ENCODE assay signal across 8 cellular contexts in the genomic region with DNA sequence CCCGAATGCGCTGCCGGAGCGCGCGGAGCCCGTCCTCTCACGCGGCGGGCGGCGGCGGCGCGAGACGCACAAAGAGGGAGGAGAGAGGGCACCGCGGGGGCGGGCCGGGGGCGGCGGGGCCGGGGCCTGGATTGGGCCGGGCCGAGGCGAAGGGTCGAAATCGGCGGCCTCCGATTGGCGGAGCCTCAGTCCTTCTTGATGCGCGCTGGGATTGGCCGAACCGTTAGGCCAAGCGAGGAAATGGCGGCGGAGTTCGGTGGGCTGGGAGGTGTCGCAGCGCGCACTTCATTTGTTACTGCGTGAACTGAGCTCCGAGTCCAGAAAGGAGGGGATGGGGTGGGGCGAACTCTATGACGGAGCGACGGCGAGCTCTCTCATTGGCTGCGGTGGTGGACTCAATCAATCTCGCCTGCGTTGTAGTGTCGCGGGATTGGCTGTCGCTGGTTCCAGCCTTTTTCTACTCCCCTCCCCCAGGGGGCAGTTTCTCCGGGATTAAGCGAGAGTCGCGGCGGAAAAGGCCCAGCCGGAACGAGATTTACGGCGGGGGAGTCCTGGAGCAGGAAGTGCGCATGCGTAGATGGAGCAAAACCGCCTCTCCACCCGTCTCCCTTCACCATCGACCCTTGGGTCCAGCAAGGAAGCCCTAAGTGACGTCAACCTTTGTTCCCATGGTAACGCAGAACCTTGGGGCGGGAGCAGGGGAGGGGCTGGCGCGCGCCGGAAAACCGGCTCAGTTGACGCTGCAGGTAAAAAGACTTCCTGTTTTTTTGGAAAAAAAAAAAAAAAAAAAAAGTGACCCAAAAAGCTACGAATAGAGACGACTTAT. TPM values are rescaled to one million over a fixed set of nuclear protein-coding genes. Genes with fewer than 3 reads are reported as not detected.
DNase-seq lines count a peak whose midpoint lies in the region; ATAC-seq and TF ChIP-seq lines count a peak whose summit lies in the region.

A gene with protein sequence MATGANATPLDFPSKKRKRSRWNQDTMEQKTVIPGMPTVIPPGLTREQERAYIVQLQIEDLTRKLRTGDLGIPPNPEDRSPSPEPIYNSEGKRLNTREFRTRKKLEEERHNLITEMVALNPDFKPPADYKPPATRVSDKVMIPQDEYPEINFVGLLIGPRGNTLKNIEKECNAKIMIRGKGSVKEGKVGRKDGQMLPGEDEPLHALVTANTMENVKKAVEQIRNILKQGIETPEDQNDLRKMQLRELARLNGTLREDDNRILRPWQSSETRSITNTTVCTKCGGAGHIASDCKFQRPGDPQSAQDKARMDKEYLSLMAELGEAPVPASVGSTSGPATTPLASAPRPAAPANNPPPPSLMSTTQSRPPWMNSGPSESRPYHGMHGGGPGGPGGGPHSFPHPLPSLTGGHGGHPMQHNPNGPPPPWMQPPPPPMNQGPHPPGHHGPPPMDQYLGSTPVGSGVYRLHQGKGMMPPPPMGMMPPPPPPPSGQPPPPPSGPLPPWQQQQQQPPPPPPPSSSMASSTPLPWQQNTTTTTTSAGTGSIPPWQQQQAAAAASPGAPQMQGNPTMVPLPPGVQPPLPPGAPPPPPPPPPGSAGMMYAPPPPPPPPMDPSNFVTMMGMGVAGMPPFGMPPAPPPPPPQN (minus strand): TSS at position 70 of the 826 bp plus-strand sequence. CDS start 150 bp downstream, outside the sequence.

- intact Hi-C loops in dorsolateral prefrontal cortex (cut with DNase I), result loop anchor here in 1 of 2 donors (2.0 kb wide), 1 partner anchor 24 kb away; a partner anchor contains a TSS

- no peaks in the 10 kb centered on the region for H3K9me3 ChIP-seq in liver (ENCODE audit: control insufficient read depth in 4 of 4, low read length in 3 of 4)

- H3K4me3 ChIP-seq in dorsolateral prefrontal cortex (peak within 1 kb of the TSS; percentile 70 to 99 (median 91)), liver (ENCODE audit: low read depth in 1 of 3, low read length in 3 of 3) (peak within 1 kb of the TSS; percentile 84 to 100 (median 93))

- WGBS in liver, result under 1% methylated on average over 80 of the region's 80 CpGs

- H3K4me1 ChIP-seq in liver (ENCODE audit: control insufficient read depth in 4 of 4, insufficient read depth in 4 of 4, low read length in 3 of 4), result peaks cover 0 to 25% (median 20%) of the 10 kb centered on the region in 4 donors

- TF ChIP-seq CTCF in dorsolateral prefrontal cortex (IDR thresholded peaks at IDR 0.05 in 54 of 56, conservative IDR thresholded peaks at IDR 0.05 in 2 of 56; ENCODE audit: low read depth in 1 of 56, partially characterized antibody in 56 of 56), result peak in 52 of 56 donors; percentile 11 to 70 (median 46)
- no peak for TF ChIP-seq CTCF in liver (IDR thresholded peaks at IDR 0.05; ENCODE audit: low read depth, low read length, missing input control)

- TF ChIP-seq RAD21 in liver (IDR thresholded peaks at IDR 0.05), result no peak

- H3K9ac ChIP-seq in liver (ENCODE audit: low read depth in 1 of 2, low read length in 2 of 2), result peak within 1 kb of the TSS; percentile 78

- peak within 1 kb of the TSS; percentile 82 to 100 (median 98) for H3K27ac ChIP-seq in dorsolateral prefrontal cortex
- H3K27ac ChIP-seq in liver (ENCODE audit: low read depth in 1 of 2, low read length in 2 of 2), result peak within 1 kb of the TSS; percentile 97 to 99

- DNase-seq in CD1c-positive myeloid dendritic cell (ENCODE audit: extremely low spot score), result peak; percentile 100
- DNase-seq in NCI-H82 (lab: John Stamatoyannopoulos, UW), result peak; percentile 100
- DNase-seq in activated CD4-positive, alpha-beta T cell treated with anti-CD3 and anti-CD28 coated beads, Interleukin-2, amount 50 U/mL, for 48 hours, result peak; percentile 97 to 99
- peak; percentile 99 to 100 (median 100) for DNase-seq in dorsolateral prefrontal cortex
- DNase-seq in stimulated activated CD4-positive, alpha-beta T cell treated with anti-CD3 and anti-CD28 coated beads, Interleukin-4, amount 100 ng/mL, for 24 hours, result peak; percentile 99

- H3K36me3 ChIP-seq in liver (ENCODE audit: control insufficient read depth in 4 of 4, insufficient read depth in 3 of 4, low read depth in 1 of 4, low read length in 3 of 4), result peaks cover 7 to 27% (median 24%) of the 10 kb centered on the region in 4 donors

- no peaks in the 10 kb centered on the region for H3K27me3 ChIP-seq in dorsolateral prefrontal cortex
- H3K27me3 ChIP-seq in liver (ENCODE audit: control insufficient read depth in 4 of 4, insufficient read depth in 4 of 4, low read length in 3 of 4), result no peaks in the 10 kb centered on the region

- ATAC-seq in GM19397 (IDR thresholded peaks at IDR 0.05; ENCODE audit: unreplicated experiment) (peak; percentile 74), HG03571 (IDR thresholded peaks at IDR 0.05; ENCODE audit: unreplicated experiment) (peak; percentile 78)

TF ChIP-seq in liver, 16 proteins besides CTCF, POLR2A, EP300 and RAD21:
- TF ChIP-seq FOXA2 (IDR thresholded peaks at IDR 0.05) (peak; percentile 39), HNF4G (IDR thresholded peaks at IDR 0.05) (no peak), NR2F2 (IDR thresholded peaks at IDR 0.05) (no peak), SP1 (IDR thresholded peaks at IDR 0.05) (peak; percentile 84), RXRA (IDR thresholded peaks at IDR 0.05) (peak; percentile 44 to 59), YY1 (IDR thresholded peaks at IDR 0.05) (peak; percentile 98), FOXA1 (IDR thresholded peaks at IDR 0.05) (peak; percentile 57), GABPA (IDR thresholded peaks at IDR 0.05 in 1 of 2, conservative IDR thresholded peaks at IDR 0.05 in 1 of 2) (peak; percentile 45 to 88), HNF4A (conservative IDR thresholded peaks at IDR 0.05) (peak; percentile 57 to 81), TAF1 (conservative IDR thresholded peaks at IDR 0.05) (peak; percentile 85), JUND (IDR thresholded peaks at IDR 0.05) (peak; percentile 68 to 93), EGR1 (IDR thresholded peaks at IDR 0.05; ENCODE audit: low read depth in 2 of 2) (peak; percentile 14 to 43)
- TF ChIP-seq, protein P1, sequence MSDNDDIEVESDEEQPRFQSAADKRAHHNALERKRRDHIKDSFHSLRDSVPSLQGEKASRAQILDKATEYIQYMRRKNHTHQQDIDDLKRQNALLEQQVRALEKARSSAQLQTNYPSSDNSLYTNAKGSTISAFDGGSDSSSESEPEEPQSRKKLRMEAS (IDR thresholded peaks at IDR 0.05), result peak; percentile 45
- TF ChIP-seq, protein P2, sequence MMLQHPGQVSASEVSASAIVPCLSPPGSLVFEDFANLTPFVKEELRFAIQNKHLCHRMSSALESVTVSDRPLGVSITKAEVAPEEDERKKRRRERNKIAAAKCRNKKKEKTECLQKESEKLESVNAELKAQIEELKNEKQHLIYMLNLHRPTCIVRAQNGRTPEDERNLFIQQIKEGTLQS (IDR thresholded peaks at IDR 0.05), result peak; percentile 23
- TF ChIP-seq, protein P3, sequence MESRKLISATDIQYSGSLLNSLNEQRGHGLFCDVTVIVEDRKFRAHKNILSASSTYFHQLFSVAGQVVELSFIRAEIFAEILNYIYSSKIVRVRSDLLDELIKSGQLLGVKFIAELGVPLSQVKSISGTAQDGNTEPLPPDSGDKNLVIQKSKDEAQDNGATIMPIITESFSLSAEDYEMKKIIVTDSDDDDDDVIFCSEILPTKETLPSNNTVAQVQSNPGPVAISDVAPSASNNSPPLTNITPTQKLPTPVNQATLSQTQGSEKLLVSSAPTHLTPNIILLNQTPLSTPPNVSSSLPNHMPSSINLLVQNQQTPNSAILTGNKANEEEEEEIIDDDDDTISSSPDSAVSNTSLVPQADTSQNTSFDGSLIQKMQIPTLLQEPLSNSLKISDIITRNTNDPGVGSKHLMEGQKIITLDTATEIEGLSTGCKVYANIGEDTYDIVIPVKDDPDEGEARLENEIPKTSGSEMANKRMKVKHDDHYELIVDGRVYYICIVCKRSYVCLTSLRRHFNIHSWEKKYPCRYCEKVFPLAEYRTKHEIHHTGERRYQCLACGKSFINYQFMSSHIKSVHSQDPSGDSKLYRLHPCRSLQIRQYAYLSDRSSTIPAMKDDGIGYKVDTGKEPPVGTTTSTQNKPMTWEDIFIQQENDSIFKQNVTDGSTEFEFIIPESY (IDR thresholded peaks at IDR 0.05), result peak; percentile 99
- TF ChIP-seq, protein P4, sequence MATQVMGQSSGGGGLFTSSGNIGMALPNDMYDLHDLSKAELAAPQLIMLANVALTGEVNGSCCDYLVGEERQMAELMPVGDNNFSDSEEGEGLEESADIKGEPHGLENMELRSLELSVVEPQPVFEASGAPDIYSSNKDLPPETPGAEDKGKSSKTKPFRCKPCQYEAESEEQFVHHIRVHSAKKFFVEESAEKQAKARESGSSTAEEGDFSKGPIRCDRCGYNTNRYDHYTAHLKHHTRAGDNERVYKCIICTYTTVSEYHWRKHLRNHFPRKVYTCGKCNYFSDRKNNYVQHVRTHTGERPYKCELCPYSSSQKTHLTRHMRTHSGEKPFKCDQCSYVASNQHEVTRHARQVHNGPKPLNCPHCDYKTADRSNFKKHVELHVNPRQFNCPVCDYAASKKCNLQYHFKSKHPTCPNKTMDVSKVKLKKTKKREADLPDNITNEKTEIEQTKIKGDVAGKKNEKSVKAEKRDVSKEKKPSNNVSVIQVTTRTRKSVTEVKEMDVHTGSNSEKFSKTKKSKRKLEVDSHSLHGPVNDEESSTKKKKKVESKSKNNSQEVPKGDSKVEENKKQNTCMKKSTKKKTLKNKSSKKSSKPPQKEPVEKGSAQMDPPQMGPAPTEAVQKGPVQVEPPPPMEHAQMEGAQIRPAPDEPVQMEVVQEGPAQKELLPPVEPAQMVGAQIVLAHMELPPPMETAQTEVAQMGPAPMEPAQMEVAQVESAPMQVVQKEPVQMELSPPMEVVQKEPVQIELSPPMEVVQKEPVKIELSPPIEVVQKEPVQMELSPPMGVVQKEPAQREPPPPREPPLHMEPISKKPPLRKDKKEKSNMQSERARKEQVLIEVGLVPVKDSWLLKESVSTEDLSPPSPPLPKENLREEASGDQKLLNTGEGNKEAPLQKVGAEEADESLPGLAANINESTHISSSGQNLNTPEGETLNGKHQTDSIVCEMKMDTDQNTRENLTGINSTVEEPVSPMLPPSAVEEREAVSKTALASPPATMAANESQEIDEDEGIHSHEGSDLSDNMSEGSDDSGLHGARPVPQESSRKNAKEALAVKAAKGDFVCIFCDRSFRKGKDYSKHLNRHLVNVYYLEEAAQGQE (IDR thresholded peaks at IDR 0.05), result peak; percentile 82

RNA-seq across cellular contexts. Expression of the gene that starts here (rescaled TPM):
- total RNA-seq in dorsolateral prefrontal cortex (100 to 1,000 TPM; 198 to 357 (median 281) TPM), liver (100 to 1,000 TPM in 1 of 2 donors, 10 to 100 TPM in 1; 46.2 to 135 TPM)
- 10 to 100 TPM; 44.9 to 54.0 TPM for polyA plus RNA-seq in liver

Comparison
In these comparisons a context has a peak if more than half of its experiments do, and no peak if none do; other contexts are left out.
1. Peak in every context shown above with its lines: DNase-seq, ATAC-seq, H3K4me3 ChIP-seq and H3K27ac ChIP-seq.